ENCODE assay signal across 1 cellular context in the genomic region with DNA sequence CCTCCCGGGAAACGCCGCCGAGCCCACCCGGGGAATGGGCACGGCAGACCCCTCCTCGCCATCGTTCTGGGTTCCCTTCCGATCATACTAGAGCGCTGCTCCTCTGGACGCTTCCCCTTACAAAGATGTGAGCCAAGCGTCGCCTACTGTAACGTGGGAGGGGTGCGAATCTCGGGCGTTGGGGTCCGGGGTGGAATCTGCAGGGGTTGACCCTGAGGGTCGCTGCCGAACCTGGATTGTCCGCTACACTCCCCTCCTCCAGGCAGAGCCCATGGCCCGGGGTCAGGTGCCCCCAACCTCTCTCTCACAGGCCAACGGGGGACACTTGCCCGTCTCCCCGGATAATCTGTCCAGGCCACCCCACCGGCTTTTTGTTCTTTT.
TF ChIP-seq lines count a peak whose summit lies in the region.

No MANE protein-coding gene starts in this region.

TF ChIP-seq in H1, 55 proteins besides CTCF, POLR2A, EP300 and RAD21:
- TF ChIP-seq GABPA (IDR thresholded peaks at IDR 0.05; ENCODE audit: borderline replicate concordance, insufficient read depth, low read length) (no peak), SP2 (IDR thresholded peaks at IDR 0.05; ENCODE audit: low read length) (no peak), SP4 (IDR thresholded peaks at IDR 0.05; ENCODE audit: low read length) (no peak), ZNF274 (IDR thresholded peaks at IDR 0.05; ENCODE audit: borderline replicate concordance, extremely low read depth, low read length) (no peak), TAF7 (optimal IDR thresholded peaks at IDR 0.05; ENCODE audit: borderline replicate concordance, low read depth, low read length) (no peak), KDM4A (IDR thresholded peaks at IDR 0.05; ENCODE audit: low read depth, low read length, severe bottlenecking) (no peak), HDAC2 (IDR thresholded peaks at IDR 0.05; ENCODE audit: borderline replicate concordance in 1 of 2, low read depth in 2 of 2, low read length in 2 of 2) (no peak)
